ENCODE assay signal across 15 cellular contexts in genomic region chr6:137332637-137333228, GRCh38.
DNase-seq lines count a peak whose midpoint lies in the region; TF ChIP-seq lines count a peak whose summit lies in the region.
"Had no signal": no experiment of that assay in that cellular context is flagged by ENCODE, and none has a peak within 500 bp of the region (broad histone marks: within the 10 kb centered on the region; RNA-seq: fewer than 3 reads in every experiment).

No MANE protein-coding gene starts in this region.

- DNase-seq in DMS 273 (lab: John Stamatoyannopoulos, UW; ENCODE audit: unreplicated experiment) (peak; percentile 95), SK-N-MC (ENCODE audit: low read depth, low spot score) (no peak), fibroblast of pulmonary artery (ENCODE audit: low read depth) (peak; percentile 24), renal cortical epithelial cell (ENCODE audit: low read depth) (peak; percentile 25), SK-N-DZ (ENCODE audit: low spot score) (no peak), NCI-H2196 (lab: John Stamatoyannopoulos, UW; ENCODE audit: unreplicated experiment) (no peak), sigmoid colon (no peak)
- DNase-seq: activated T-cell treated with anti-CD3 and anti-CD28 coated beads, Interleukin-2, amount 50 U/mL, for 1 hour; central memory CD4-positive, alpha-beta T cell; DMS153; midbrain; NCI-H510A treated with DMSO at 0.1 percent for 48 hours; stimulated activated CD4-positive, alpha-beta T cell treated with anti-CD3 and anti-CD28 coated beads, Interleukin-4, amount 100 ng/mL, for 24 hours; stimulated activated CD8-positive, alpha-beta memory T cell treated with anti-CD3 and anti-CD28 coated beads, Interleukin-4, amount 100 ng/mL, for 48 hours had no signal

- TF ChIP-seq POLR2A in sigmoid colon (IDR thresholded peaks at IDR 0.05): no peak

- WGBS in sigmoid colon, 2 donors: 73 to 76% methylated on average over 7 of the region's 7 CpGs

- H3K9me3 ChIP-seq in SK-N-MC (ENCODE audit: low read depth, low read length) (no peaks in the 10 kb centered on the region), sigmoid colon (no peaks in the 10 kb centered on the region)
- H3K9me3 ChIP-seq: BLaER1 treated with 17β-estradiol and CSF1 and Interleukin-3, amounts not matched to agents 10 nM and 100 nM had no signal

- no peak for TF ChIP-seq CTCF in fibroblast of pulmonary artery (IDR thresholded peaks at IDR 0.05; ENCODE audit: low read length, missing control alignments)
- no peak for TF ChIP-seq CTCF in sigmoid colon (IDR thresholded peaks at IDR 0.05)

- H3K4me3 ChIP-seq in SK-N-MC (no peak overlapping the region), fibroblast of pulmonary artery (replicated peaks; ENCODE audit: low read depth, low read length) (no peak overlapping the region), sigmoid colon (no peak overlapping the region)
- H3K4me3 ChIP-seq: BLaER1 treated with 17β-estradiol and CSF1 and Interleukin-3, amounts not matched to agents 10 nM and 100 nM had no signal

- intact Hi-C loops in sigmoid colon (cut with DNase I): no loop called here

- no peak overlapping the region for H3K9ac ChIP-seq in SK-N-MC (ENCODE audit: insufficient read length)
- H3K9ac ChIP-seq: BLaER1 treated with 17β-estradiol and CSF1 and Interleukin-3, amounts not matched to agents 10 nM and 100 nM had no signal

- no peak for TF ChIP-seq EP300 in sigmoid colon (IDR thresholded peaks at IDR 0.05)

- H3K27me3 ChIP-seq in sigmoid colon: no peaks in the 10 kb centered on the region
- H3K27me3 ChIP-seq: BLaER1 treated with 17β-estradiol and CSF1 and Interleukin-3, amounts not matched to agents 10 nM and 100 nM had no signal

- H3K36me3 ChIP-seq in SK-N-MC (ENCODE audit: insufficient read depth, low read length) (no peaks in the 10 kb centered on the region), sigmoid colon (no peaks in the 10 kb centered on the region)
- H3K36me3 ChIP-seq: BLaER1 treated with 17β-estradiol and CSF1 and Interleukin-3, amounts not matched to agents 10 nM and 100 nM had no signal

- H3K4me1 ChIP-seq in sigmoid colon: peaks cover 0 to 24% (median 0%) of the 10 kb centered on the region in 4 donors
- H3K4me1 ChIP-seq: BLaER1 treated with 17β-estradiol and CSF1 and Interleukin-3, amounts not matched to agents 10 nM and 100 nM had no signal

- H3K27ac ChIP-seq in SK-N-MC: peak overlapping the region; percentile 22; the same call in 1 of the 2 replicates
- H3K27ac ChIP-seq in sigmoid colon: no peak overlapping the region
- H3K27ac ChIP-seq: BLaER1 treated with 17β-estradiol and CSF1 and Interleukin-3, amounts not matched to agents 10 nM and 100 nM had no signal

Comparison
In these comparisons a context has a peak if more than half of its experiments do, and no peak if none do; other contexts are left out.
1. DNase-seq: peak in DMS 273 (single experiment), fibroblast of pulmonary artery (single experiment) and renal cortical epithelial cell (single experiment); none in SK-N-MC (single experiment), SK-N-DZ (single experiment), NCI-H2196 (single experiment) and sigmoid colon (single experiment).